ENCODE assay signal across 20 cellular contexts in genomic region chr2:181746844-181747243, GRCh38.
A peak's percentile ranks its signal among the peaks of the same experiment; 100 is the strongest.
DNase-seq lines count a peak whose midpoint lies in the region; ATAC-seq, FAIRE-seq and TF ChIP-seq lines count a peak whose summit lies in the region.
"Had no signal": no experiment of that assay in that cellular context is flagged by ENCODE, and none has a peak within 500 bp of the region (broad histone marks: within the 10 kb centered on the region; RNA-seq: fewer than 3 reads in every experiment).

No MANE protein-coding gene starts in this region.

- H3K27me3 ChIP-seq in HepG2 (ENCODE audit: control insufficient read depth in 1 of 2, insufficient read depth in 2 of 2, low read length in 2 of 2) (no peaks in the 10 kb centered on the region; a peak in 2 of 5 replicates), right lobe of liver (no peaks in the 10 kb centered on the region), Panc1 (ENCODE audit: control insufficient read depth, insufficient read depth, low read length) (no peaks in the 10 kb centered on the region)
- H3K27me3 ChIP-seq: BE2C had no signal

- no peak for FAIRE-seq in HepG2 (lab: Jason Lieb, UNC)
- FAIRE-seq: A204.1, D721Med had no signal

- in situ Hi-C loops in HepG2 (cut with HindIII; ENCODE audit: extremely low pct_ligation_motif_present, low pct_unique_long_range_greater_than_20kb) (no loop called here), Panc1 (cut with HindIII; ENCODE audit: low pct_unique_long_range_greater_than_20kb, low sequenced_read_pairs) (no loop called here)

- H3K79me2 ChIP-seq in HepG2 (ENCODE audit: insufficient read depth, low read length): no peaks in the 10 kb centered on the region

- TF ChIP-seq EP300 in HepG2 (IDR thresholded peaks at IDR 0.05; ENCODE audit: low read depth in 2 of 2, low read length in 2 of 2) (no peak), HepG2 (CRISPR knock-in tag; IDR thresholded peaks at IDR 0.05; ENCODE audit: borderline replicate concordance) (no peak)

- no peak overlapping the region for H3K4me2 ChIP-seq in HepG2 (ENCODE audit: low read depth, low read length)
- H3K4me2 ChIP-seq: GM23338 had no signal

- TF ChIP-seq POLR2A in HepG2 (IDR thresholded peaks at IDR 0.05; ENCODE audit: insufficient read depth in 1 of 2, low read depth in 2 of 2, low read length in 2 of 2) (no peak), right lobe of liver (IDR thresholded peaks at IDR 0.05) (no peak)

- POLR2A ChIA-PET in HepG2 (lab: Yijun Ruan, JAX) (no interaction called here), Panc1 (lab: Charles Lee) (no interaction called here)

- H3K36me3 ChIP-seq in HepG2 (replicated peaks in 1 of 2; ENCODE audit: control insufficient read depth in 1 of 2, insufficient read depth in 2 of 2, low read length in 2 of 2) (no peaks in the 10 kb centered on the region), right lobe of liver (no peaks in the 10 kb centered on the region), Panc1 (ENCODE audit: control insufficient read depth, insufficient read depth, low read length) (no peaks in the 10 kb centered on the region)
- H3K36me3 ChIP-seq: BE2C had no signal

- H4K20me1 ChIP-seq in HepG2 (ENCODE audit: insufficient read depth, low read length): no peaks in the 10 kb centered on the region

- no peak overlapping the region for H3K9ac ChIP-seq in HepG2 (ENCODE audit: insufficient read depth, low read depth, low read length)

- H2AFZ ChIP-seq in HepG2 (ENCODE audit: low read length): no peak overlapping the region
- H2AFZ ChIP-seq: GM23338 had no signal

- no peak overlapping the region for H3K27ac ChIP-seq in HepG2 (ENCODE audit: extremely low read length, insufficient read depth, low read length)
- H3K27ac ChIP-seq in right lobe of liver: no peak overlapping the region
- H3K27ac ChIP-seq in Panc1 (ENCODE audit: low read length): peak overlapping the region; percentile 20; the same call in 1 of the 2 replicates

- H3K4me3 ChIP-seq in HepG2 (replicated peaks in 1 of 3; ENCODE audit: insufficient read depth in 1 of 3, low read depth in 2 of 3, low read length in 3 of 3) (no peak overlapping the region), right lobe of liver (no peak overlapping the region), Panc1 (ENCODE audit: low read depth in 2 of 2, low read length in 2 of 2) (no peak overlapping the region), epithelial cell of esophagus (ENCODE audit: low read length) (no peak overlapping the region)
- H3K4me3 ChIP-seq: GM23338 had no signal

- no peak for ATAC-seq in HepG2
- no peak for ATAC-seq in right lobe of liver
- ATAC-seq in Panc1: no peak
- no peak for ATAC-seq in HG03469 (IDR thresholded peaks at IDR 0.05; ENCODE audit: unreplicated experiment)
- no peak for ATAC-seq in HG02870 (IDR thresholded peaks at IDR 0.05; ENCODE audit: unreplicated experiment)
- ATAC-seq: GM23338 had no signal

- BruUV-seq in HepG2 (replicated peaks; lab: Mats Ljungman, UMichigan) (no TSS peak), Panc1 (replicated peaks; lab: Mats Ljungman, UMichigan) (no TSS peak)

- DNase-seq in HepG2 (ENCODE audit: low spot score) (no peak), right lobe of liver (no peak), Panc1 (ENCODE audit: low read depth, low spot score) (no peak), epithelial cell of esophagus (ENCODE audit: low read depth) (peak; percentile 49), amniotic stem cell (lab: John Stamatoyannopoulos, UW) (no peak), cerebellar nuclear complex (lab: John Stamatoyannopoulos, UW) (no peak)
- DNase-seq: BE2C, DMS79, HCEC 1CT, KBM-7, NCI-H1694, NCI-H2081 treated with DMSO at 0.1 percent for 48 hours, NCI-H2171 treated with DMSO at 0.1 percent for 48 hours, NCI-H526, Right ventricle myocardium superior had no signal

- no peaks in the 10 kb centered on the region for H3K9me3 ChIP-seq in HepG2 (ENCODE audit: low read length)
- no peaks in the 10 kb centered on the region for H3K9me3 ChIP-seq in right lobe of liver
- H3K9me3 ChIP-seq in Panc1 (ENCODE audit: control insufficient read depth, insufficient read depth, low read depth, low read length): peaks cover 13% of the 10 kb centered on the region; the same call in 1 of the 2 replicates
- H3K9me3 ChIP-seq: BE2C had no signal

- no peak for TF ChIP-seq CTCF in HepG2 (CRISPR knock-in tag; IDR thresholded peaks at IDR 0.05)
- no peak for TF ChIP-seq CTCF in right lobe of liver (IDR thresholded peaks at IDR 0.05)
- TF ChIP-seq CTCF in Panc1 (IDR thresholded peaks at IDR 0.05): no peak
- no peak for TF ChIP-seq CTCF in epithelial cell of esophagus (IDR thresholded peaks at IDR 0.05; ENCODE audit: insufficient read depth, low read depth, low read length, missing control alignments)

- 12% methylated on average over 2 of the region's 2 CpGs for WGBS in HepG2 (ENCODE audit: low lambda C conversion rate)
- 83% methylated on average over 2 of the region's 2 CpGs for WGBS in right lobe of liver (ENCODE audit: insufficient coverage, low coverage, low lambda C conversion rate, missing lambda C conversion rate)

- TF ChIP-seq RAD21 in HepG2 (CRISPR knock-in tag; IDR thresholded peaks at IDR 0.05): no peak

- intact Hi-C loops in HepG2 (cut with micrococcal nuclease; ENCODE audit: unreplicated experiment): loop anchor here (2.0 kb wide), 1 partner anchor 44 kb away; no protein-coding TSS in a partner anchor
- intact Hi-C loops in right lobe of liver (cut with DNase I): no loop called here
- intact Hi-C loops in Panc1 (cut with micrococcal nuclease; ENCODE audit: unreplicated experiment): no loop called here

- CTCF ChIA-PET in HepG2 (lab: Yijun Ruan, JAX; ENCODE audit: low intra/inter-chr PET ratio, low total read pairs) (no interaction called here), Panc1 (lab: Charles Lee) (no interaction called here)

- peaks cover 26% of the 10 kb centered on the region for H3K4me1 ChIP-seq in HepG2 (ENCODE audit: insufficient read depth, low read length)
- no peaks in the 10 kb centered on the region for H3K4me1 ChIP-seq in right lobe of liver
- H3K4me1 ChIP-seq in Panc1 (ENCODE audit: control insufficient read depth, insufficient read depth, low read length): peaks cover 12% of the 10 kb centered on the region
- H3K4me1 ChIP-seq: BE2C had no signal

TF ChIP-seq in HepG2, 621 proteins besides CTCF, POLR2A, EP300 and RAD21:
- TF ChIP-seq ZKSCAN5 (CRISPR knock-in tag; IDR thresholded peaks at IDR 0.05): no peak
- no peak for TF ChIP-seq FOXA1 (IDR thresholded peaks at IDR 0.05)
- TF ChIP-seq FOXA1 (CRISPR knock-in tag; IDR thresholded peaks at IDR 0.05): 0 out of 2 replicates have a peak, but pooled peaks have one; percentile 8
- no peak for TF ChIP-seq ZFP37 (CRISPR knock-in tag; IDR thresholded peaks at IDR 0.05; ENCODE audit: borderline replicate concordance)
- peak; percentile 22; the same call in 1 of the 2 replicates for TF ChIP-seq SOX5 (CRISPR knock-in tag; IDR thresholded peaks at IDR 0.05; ENCODE audit: borderline replicate concordance)
- TF ChIP-seq FOXA3 (CRISPR knock-in tag; IDR thresholded peaks at IDR 0.05): peak; percentile 56
TF ChIP-seq in HepG2: peak in this region for 3.
